Comparison of ENCODE assay signal across 17 cellular contexts in the genomic region with DNA sequence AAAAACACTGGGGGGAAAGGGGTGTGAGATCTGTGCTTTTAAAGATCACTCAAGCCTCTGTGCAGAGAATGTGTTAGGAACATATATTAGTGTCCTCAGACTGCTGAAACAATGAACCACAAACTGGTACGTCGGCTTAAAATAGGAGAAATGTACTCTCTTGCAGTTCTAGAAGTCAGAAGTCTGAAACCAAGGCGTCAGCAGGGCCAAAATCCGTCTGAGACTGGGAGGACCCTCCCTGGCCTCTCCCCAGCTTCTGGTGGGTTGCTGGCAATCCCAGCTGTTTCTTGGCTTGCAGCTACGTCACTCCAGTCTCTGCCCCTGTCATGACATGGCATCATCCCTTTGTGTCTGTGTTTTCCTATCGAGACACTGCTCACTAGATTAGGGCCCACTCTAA. TPM values are rescaled to one million over a fixed set of nuclear protein-coding genes. Genes with fewer than 3 reads are reported as not detected.
A peak's percentile ranks its signal among the peaks of the same experiment; 100 is the strongest.
DNase-seq lines count a peak whose midpoint lies in the region; ATAC-seq, FAIRE-seq and TF ChIP-seq lines count a peak whose summit lies in the region.
"Had no signal": no experiment of that assay in that cellular context is flagged by ENCODE, and none has a peak within 500 bp of the region (broad histone marks: within the 10 kb centered on the region; RNA-seq: fewer than 3 reads in every experiment).

No MANE protein-coding gene starts in this region.

- DNase-seq in HTR-8/SVneo (ENCODE audit: insufficient read length, low spot score) (no peak), RWPE2 (ENCODE audit: low spot score) (no peak), esophagus squamous epithelium (lab: John Stamatoyannopoulos, UW) (no peak), suprapubic skin (ENCODE audit: low spot score in 2 of 2) (no peak), prostate gland (ENCODE audit: low spot score) (no peak), heart left ventricle (no peak)
- DNase-seq: ACHN; CD4-positive, CD25-positive, alpha-beta regulatory T cell; DMS53; GF-D8; GOT3 had no signal

- no peaks in the 10 kb centered on the region for H3K27me3 ChIP-seq in RWPE2 (ENCODE audit: insufficient read depth, poor library complexity, severe bottlenecking)
- H3K27me3 ChIP-seq in esophagus squamous epithelium, result no peaks in the 10 kb centered on the region
- no peaks in the 10 kb centered on the region for H3K27me3 ChIP-seq in suprapubic skin
- no peaks in the 10 kb centered on the region for H3K27me3 ChIP-seq in prostate gland (replicated peaks; ENCODE audit: insufficient read depth)
- H3K27me3 ChIP-seq in heart left ventricle, result no peaks in the 10 kb centered on the region
- H3K27me3 ChIP-seq: BLaER1 treated with 17β-estradiol and CSF1 and Interleukin-3, amounts not matched to agents 10 nM and 100 nM had no signal

- TF ChIP-seq POLR2A in esophagus squamous epithelium (IDR thresholded peaks at IDR 0.05) (no peak), suprapubic skin (IDR thresholded peaks at IDR 0.05) (no peak), prostate gland (IDR thresholded peaks at IDR 0.05) (no peak), heart left ventricle (IDR thresholded peaks at IDR 0.05) (no peak)

- H3K4me1 ChIP-seq in RWPE2 (ENCODE audit: insufficient read depth, poor library complexity, severe bottlenecking) (peaks cover 16% of the 10 kb centered on the region), esophagus squamous epithelium (peaks cover 0 to 31% (median 3%) of the 10 kb centered on the region in 3 donors), suprapubic skin (peaks cover 8% of the 10 kb centered on the region), prostate gland (replicated peaks) (no peaks in the 10 kb centered on the region), heart left ventricle (no peaks in the 10 kb centered on the region)
- H3K4me1 ChIP-seq: BLaER1 treated with 17β-estradiol and CSF1 and Interleukin-3, amounts not matched to agents 10 nM and 100 nM; HAP-1 had no signal

- no peak for TF ChIP-seq EP300 in suprapubic skin (IDR thresholded peaks at IDR 0.05)

- no peaks in the 10 kb centered on the region for H3K9me3 ChIP-seq in RWPE2 (ENCODE audit: severe bottlenecking)
- no peaks in the 10 kb centered on the region for H3K9me3 ChIP-seq in esophagus squamous epithelium
- no peaks in the 10 kb centered on the region for H3K9me3 ChIP-seq in suprapubic skin
- H3K9me3 ChIP-seq in prostate gland, result no peaks in the 10 kb centered on the region
- no peaks in the 10 kb centered on the region for H3K9me3 ChIP-seq in heart left ventricle
- H3K9me3 ChIP-seq: BLaER1 treated with 17β-estradiol and CSF1 and Interleukin-3, amounts not matched to agents 10 nM and 100 nM; HAP-1 had no signal

- H3K27ac ChIP-seq in RWPE2 (ENCODE audit: poor library complexity, severe bottlenecking) (peak overlapping the region; percentile 24), esophagus squamous epithelium (peak overlapping the region; percentile 68 to 85 (median 74)), suprapubic skin (peak overlapping the region; percentile 28), prostate gland (peak overlapping the region in 1 of 2 donors; percentile 26), heart left ventricle (no peak overlapping the region)
- H3K27ac ChIP-seq: BLaER1 treated with 17β-estradiol and CSF1 and Interleukin-3, amounts not matched to agents 10 nM and 100 nM had no signal

- TF ChIP-seq CTCF in RWPE2 (IDR thresholded peaks at IDR 0.05; ENCODE audit: poor library complexity, severe bottlenecking) (no peak), esophagus squamous epithelium (IDR thresholded peaks at IDR 0.05) (no peak), suprapubic skin (IDR thresholded peaks at IDR 0.05) (no peak), prostate gland (IDR thresholded peaks at IDR 0.05) (no peak), heart left ventricle (IDR thresholded peaks at IDR 0.05) (no peak)

- no peaks in the 10 kb centered on the region for H3K36me3 ChIP-seq in RWPE2 (ENCODE audit: low read depth)
- H3K36me3 ChIP-seq in esophagus squamous epithelium, result peaks cover 0 to 13% (median 0%) of the 10 kb centered on the region in 3 donors
- no peaks in the 10 kb centered on the region for H3K36me3 ChIP-seq in suprapubic skin
- H3K36me3 ChIP-seq in prostate gland, result no peaks in the 10 kb centered on the region
- H3K36me3 ChIP-seq in heart left ventricle, result peaks cover 0 to 8% (median 0%) of the 10 kb centered on the region in 9 donors
- H3K36me3 ChIP-seq: BLaER1 treated with 17β-estradiol and CSF1 and Interleukin-3, amounts not matched to agents 10 nM and 100 nM; HAP-1 had no signal

- H3K4me3 ChIP-seq in RWPE2 (ENCODE audit: severe bottlenecking), result no peak overlapping the region
- H3K4me3 ChIP-seq in esophagus squamous epithelium, result no peak overlapping the region
- H3K4me3 ChIP-seq in suprapubic skin, result no peak overlapping the region
- no peak overlapping the region for H3K4me3 ChIP-seq in prostate gland
- H3K4me3 ChIP-seq in heart left ventricle, result no peak overlapping the region
- H3K4me3 ChIP-seq: BLaER1 treated with 17β-estradiol and CSF1 and Interleukin-3, amounts not matched to agents 10 nM and 100 nM; HAP-1 had no signal

- intact Hi-C loops in esophagus squamous epithelium (cut with DNase I) (no loop called here), prostate gland (cut with DNase I) (no loop called here), heart left ventricle (cut with DNase I) (no loop called here)

- 72 to 76% methylated on average over 6 of the region's 6 CpGs for WGBS in esophagus squamous epithelium, 2 donors
- WGBS in suprapubic skin, result 88% methylated on average over 6 of the region's 6 CpGs
- WGBS in prostate gland, result 63% methylated on average over 6 of the region's 6 CpGs
- 86 to 92% (median 90%) methylated on average over 6 of the region's 6 CpGs for WGBS in heart left ventricle, 4 donors

- no peak for ATAC-seq in RWPE2 (ENCODE audit: low read depth)
- no peak for ATAC-seq in GM18498 (IDR thresholded peaks at IDR 0.05; ENCODE audit: unreplicated experiment)
- no peak for ATAC-seq in heart left ventricle
- ATAC-seq: HepG2 had no signal

- FAIRE-seq in HTR-8/SVneo (lab: Jason Lieb, UNC), result peak; percentile 42
- FAIRE-seq: GM18507, HepG2 had no signal

RNA-seq across cellular contexts. Expression of gene CDH26, which starts 3.9 kb away (rescaled TPM):
- total RNA-seq in esophagus squamous epithelium (10 to 100 TPM in 1 of 4 donors, 1 to 10 TPM in 3; 2.5 to 10.3 (median 4.0) TPM), suprapubic skin (1 to 10 TPM; 1.4 to 2.2 (median 2.0) TPM), prostate gland (10 to 100 TPM; 11.0 to 30.6 TPM), heart left ventricle (1 to 10 TPM in 4 of 9 donors, under 1 TPM in 5; 0.47 to 2.0 (median 0.98) TPM)
- polyA plus RNA-seq in heart left ventricle, result 1 to 10 TPM in 1 of 2 donors, under 1 TPM in 1; 0.30 to 1.3 TPM
- total RNA-seq: A172 had no signal

RNA-seq across cellular contexts. Expression of gene FAM217B, which starts 22.0 kb away (rescaled TPM):
- 1 to 10 TPM; 5.1 to 9.3 (median 6.4) TPM for total RNA-seq in esophagus squamous epithelium
- total RNA-seq in suprapubic skin, result 10 to 100 TPM in 1 of 4 donors, 1 to 10 TPM in 3; 2.8 to 12.9 (median 6.0) TPM
- total RNA-seq in prostate gland, result 10 to 100 TPM; 13.7 to 18.2 TPM
- 10 to 100 TPM; 16.7 to 38.0 (median 26.4) TPM for total RNA-seq in heart left ventricle
- 1 to 10 TPM; 5.8 to 6.3 TPM for polyA plus RNA-seq in heart left ventricle

RNA-seq across cellular contexts. Expression of gene PPP1R3D, which starts 22.1 kb away (rescaled TPM):
- 10 to 100 TPM in 3 of 4 donors, 1 to 10 TPM in 1; 8.4 to 14.7 (median 10.8) TPM for total RNA-seq in esophagus squamous epithelium
- total RNA-seq in suprapubic skin, result 10 to 100 TPM in 3 of 4 donors, 1 to 10 TPM in 1; 7.3 to 16.9 (median 12.8) TPM
- 10 to 100 TPM; 16.0 to 16.6 TPM for total RNA-seq in prostate gland
- total RNA-seq in heart left ventricle, result 10 to 100 TPM in 8 of 9 donors, 1 to 10 TPM in 1; 9.1 to 14.7 (median 12.7) TPM
- 1 to 10 TPM; 5.6 to 5.8 TPM for polyA plus RNA-seq in heart left ventricle

RNA-seq across cellular contexts. Expression of gene SYCP2, which starts 28.7 kb away (rescaled TPM):
- total RNA-seq in esophagus squamous epithelium, result 1 to 10 TPM in 3 of 4 donors, under 1 TPM in 1; 0.92 to 4.5 (median 1.8) TPM
- 1 to 10 TPM; 1.8 to 5.0 (median 4.4) TPM for total RNA-seq in suprapubic skin
- 10 to 100 TPM in 1 of 2 donors, 1 to 10 TPM in 1; 4.8 to 10.6 TPM for total RNA-seq in prostate gland
- total RNA-seq in heart left ventricle, result 1 to 10 TPM in 7 of 9 donors, under 1 TPM in 2; 0.59 to 2.6 (median 1.1) TPM
- polyA plus RNA-seq in heart left ventricle, result 1 to 10 TPM in 1 of 2 donors, under 1 TPM in 1; 0.71 to 1.6 TPM

Comparison
In these comparisons a context has a peak if more than half of its experiments do, and no peak if none do; other contexts are left out.
1. H3K27ac ChIP-seq: peak in RWPE2 (single experiment), esophagus squamous epithelium (4 of 4) and suprapubic skin (single experiment); none in heart left ventricle (0 of 12).